1 cellular context compared by ENCODE assay signal in the genomic region with DNA sequence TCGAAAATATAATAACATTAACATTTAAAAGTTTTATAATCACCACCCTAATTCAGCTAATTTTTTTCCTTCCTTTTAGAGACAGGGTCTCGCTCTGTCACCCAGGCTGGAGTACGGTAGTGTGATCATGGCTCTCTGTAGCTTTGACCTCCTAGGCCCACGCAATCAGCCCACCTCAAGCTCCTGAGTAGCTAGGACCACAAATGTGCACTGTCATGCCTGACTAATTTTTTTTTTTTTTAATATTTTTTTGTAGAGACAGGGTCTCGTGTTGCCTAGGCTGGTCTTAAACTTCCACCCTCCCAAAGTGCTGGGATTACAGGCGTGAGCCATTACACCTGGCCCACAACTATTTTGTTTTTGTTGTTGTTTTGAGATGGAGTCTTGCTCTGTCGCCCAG.
TF ChIP-seq lines count a peak whose summit lies in the region.

No MANE protein-coding gene starts in this region.

TF ChIP-seq in K562, 482 proteins besides CTCF, POLR2A, EP300 and RAD21 (continued from another document):
- TF ChIP-seq, protein P1, sequence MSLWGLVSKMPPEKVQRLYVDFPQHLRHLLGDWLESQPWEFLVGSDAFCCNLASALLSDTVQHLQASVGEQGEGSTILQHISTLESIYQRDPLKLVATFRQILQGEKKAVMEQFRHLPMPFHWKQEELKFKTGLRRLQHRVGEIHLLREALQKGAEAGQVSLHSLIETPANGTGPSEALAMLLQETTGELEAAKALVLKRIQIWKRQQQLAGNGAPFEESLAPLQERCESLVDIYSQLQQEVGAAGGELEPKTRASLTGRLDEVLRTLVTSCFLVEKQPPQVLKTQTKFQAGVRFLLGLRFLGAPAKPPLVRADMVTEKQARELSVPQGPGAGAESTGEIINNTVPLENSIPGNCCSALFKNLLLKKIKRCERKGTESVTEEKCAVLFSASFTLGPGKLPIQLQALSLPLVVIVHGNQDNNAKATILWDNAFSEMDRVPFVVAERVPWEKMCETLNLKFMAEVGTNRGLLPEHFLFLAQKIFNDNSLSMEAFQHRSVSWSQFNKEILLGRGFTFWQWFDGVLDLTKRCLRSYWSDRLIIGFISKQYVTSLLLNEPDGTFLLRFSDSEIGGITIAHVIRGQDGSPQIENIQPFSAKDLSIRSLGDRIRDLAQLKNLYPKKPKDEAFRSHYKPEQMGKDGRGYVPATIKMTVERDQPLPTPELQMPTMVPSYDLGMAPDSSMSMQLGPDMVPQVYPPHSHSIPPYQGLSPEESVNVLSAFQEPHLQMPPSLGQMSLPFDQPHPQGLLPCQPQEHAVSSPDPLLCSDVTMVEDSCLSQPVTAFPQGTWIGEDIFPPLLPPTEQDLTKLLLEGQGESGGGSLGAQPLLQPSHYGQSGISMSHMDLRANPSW (CRISPR knock-in tag; IDR thresholded peaks at IDR 0.05), result no peak
- TF ChIP-seq ZBTB1 (CRISPR knock-in tag; IDR thresholded peaks at IDR 0.05; ENCODE audit: borderline replicate concordance, low read depth) (no peak), ZNF584 (CRISPR knock-in tag; IDR thresholded peaks at IDR 0.05; ENCODE audit: low read depth) (no peak), TAF15 (IDR thresholded peaks at IDR 0.05; ENCODE audit: low read depth, low read length) (no peak), PURB (CRISPR knock-in tag; IDR thresholded peaks at IDR 0.05; ENCODE audit: low read depth) (no peak), HIVEP1 (CRISPR knock-in tag; IDR thresholded peaks at IDR 0.05) (no peak), DMBX1 (CRISPR knock-in tag; IDR thresholded peaks at IDR 0.05; ENCODE audit: borderline replicate concordance) (no peak), FOS (IDR thresholded peaks at IDR 0.05; ENCODE audit: extremely low read depth, insufficient read length) (no peak)
- TF ChIP-seq, protein P2, sequence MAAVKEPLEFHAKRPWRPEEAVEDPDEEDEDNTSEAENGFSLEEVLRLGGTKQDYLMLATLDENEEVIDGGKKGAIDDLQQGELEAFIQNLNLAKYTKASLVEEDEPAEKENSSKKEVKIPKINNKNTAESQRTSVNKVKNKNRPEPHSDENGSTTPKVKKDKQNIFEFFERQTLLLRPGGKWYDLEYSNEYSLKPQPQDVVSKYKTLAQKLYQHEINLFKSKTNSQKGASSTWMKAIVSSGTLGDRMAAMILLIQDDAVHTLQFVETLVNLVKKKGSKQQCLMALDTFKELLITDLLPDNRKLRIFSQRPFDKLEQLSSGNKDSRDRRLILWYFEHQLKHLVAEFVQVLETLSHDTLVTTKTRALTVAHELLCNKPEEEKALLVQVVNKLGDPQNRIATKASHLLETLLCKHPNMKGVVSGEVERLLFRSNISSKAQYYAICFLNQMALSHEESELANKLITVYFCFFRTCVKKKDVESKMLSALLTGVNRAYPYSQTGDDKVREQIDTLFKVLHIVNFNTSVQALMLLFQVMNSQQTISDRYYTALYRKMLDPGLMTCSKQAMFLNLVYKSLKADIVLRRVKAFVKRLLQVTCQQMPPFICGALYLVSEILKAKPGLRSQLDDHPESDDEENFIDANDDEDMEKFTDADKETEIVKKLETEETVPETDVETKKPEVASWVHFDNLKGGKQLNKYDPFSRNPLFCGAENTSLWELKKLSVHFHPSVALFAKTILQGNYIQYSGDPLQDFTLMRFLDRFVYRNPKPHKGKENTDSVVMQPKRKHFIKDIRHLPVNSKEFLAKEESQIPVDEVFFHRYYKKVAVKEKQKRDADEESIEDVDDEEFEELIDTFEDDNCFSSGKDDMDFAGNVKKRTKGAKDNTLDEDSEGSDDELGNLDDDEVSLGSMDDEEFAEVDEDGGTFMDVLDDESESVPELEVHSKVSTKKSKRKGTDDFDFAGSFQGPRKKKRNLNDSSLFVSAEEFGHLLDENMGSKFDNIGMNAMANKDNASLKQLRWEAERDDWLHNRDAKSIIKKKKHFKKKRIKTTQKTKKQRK (IDR thresholded peaks at IDR 0.05; ENCODE audit: borderline replicate concordance, low read depth, low read length), result no peak
- TF ChIP-seq, protein P3, sequence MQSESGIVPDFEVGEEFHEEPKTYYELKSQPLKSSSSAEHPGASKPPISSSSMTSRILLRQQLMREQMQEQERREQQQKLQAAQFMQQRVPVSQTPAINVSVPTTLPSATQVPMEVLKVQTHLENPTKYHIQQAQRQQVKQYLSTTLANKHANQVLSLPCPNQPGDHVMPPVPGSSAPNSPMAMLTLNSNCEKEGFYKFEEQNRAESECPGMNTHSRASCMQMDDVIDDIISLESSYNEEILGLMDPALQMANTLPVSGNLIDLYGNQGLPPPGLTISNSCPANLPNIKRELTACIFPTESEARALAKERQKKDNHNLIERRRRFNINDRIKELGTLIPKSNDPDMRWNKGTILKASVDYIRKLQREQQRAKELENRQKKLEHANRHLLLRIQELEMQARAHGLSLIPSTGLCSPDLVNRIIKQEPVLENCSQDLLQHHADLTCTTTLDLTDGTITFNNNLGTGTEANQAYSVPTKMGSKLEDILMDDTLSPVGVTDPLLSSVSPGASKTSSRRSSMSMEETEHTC (IDR thresholded peaks at IDR 0.05), result no peak
